Comparison of ENCODE assay signal across 1 cellular context in the genomic region with DNA sequence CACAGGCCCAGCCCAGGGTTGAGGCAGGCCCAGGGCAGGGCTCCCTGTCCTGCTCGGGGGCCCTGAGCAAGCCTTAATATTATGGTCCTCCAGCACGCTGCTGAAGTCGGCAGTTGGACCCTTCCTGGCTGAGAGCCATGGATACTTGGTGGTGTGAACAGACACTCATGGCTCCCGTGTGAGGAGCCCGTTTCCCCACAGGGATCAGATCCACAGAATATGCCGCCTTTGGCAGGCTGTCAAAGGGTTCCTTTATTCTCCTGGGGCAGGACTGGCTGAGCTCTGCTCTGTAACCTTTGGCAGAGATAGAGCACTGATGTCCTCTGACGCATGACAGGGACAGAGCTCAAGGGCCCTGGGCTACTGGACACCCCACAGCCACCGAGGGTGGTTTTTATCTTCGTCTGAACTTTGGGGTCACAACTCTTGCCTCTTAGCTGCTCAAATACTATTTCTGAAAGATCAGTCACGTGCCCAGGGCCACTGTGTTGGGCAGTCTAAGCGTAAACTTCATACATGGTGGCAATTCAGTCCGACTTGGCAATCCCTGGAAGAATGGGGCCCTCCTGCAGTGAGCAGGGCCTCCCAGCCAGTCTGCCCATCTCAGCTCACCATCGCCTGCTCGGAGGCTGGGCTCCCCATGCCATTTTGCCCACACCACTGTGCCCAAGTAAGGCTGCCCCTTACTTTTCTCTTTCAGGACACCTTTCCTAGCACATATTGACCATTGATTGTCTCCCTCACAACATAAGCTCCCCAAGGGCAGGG.
A peak's percentile ranks its signal among the peaks of the same experiment; 100 is the strongest.
TF ChIP-seq lines count a peak whose summit lies in the region.

No MANE protein-coding gene starts in this region.

TF ChIP-seq in HepG2, 621 proteins besides CTCF, POLR2A, EP300 and RAD21 (continued from another document and continues in another):
- TF ChIP-seq, protein P1, sequence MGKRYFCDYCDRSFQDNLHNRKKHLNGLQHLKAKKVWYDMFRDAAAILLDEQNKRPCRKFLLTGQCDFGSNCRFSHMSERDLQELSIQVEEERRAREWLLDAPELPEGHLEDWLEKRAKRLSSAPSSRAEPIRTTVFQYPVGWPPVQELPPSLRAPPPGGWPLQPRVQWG (CRISPR knock-in tag; IDR thresholded peaks at IDR 0.05; ENCODE audit: borderline replicate concordance, low read depth) = no peak
- peak; percentile 58; the same call in 1 of the 2 replicates for TF ChIP-seq ZSCAN25 (CRISPR knock-in tag; IDR thresholded peaks at IDR 0.05)
- TF ChIP-seq TOPORS (CRISPR knock-in tag; IDR thresholded peaks at IDR 0.05) = peak; percentile 92
- TF ChIP-seq HDAC2 (CRISPR knock-in tag; IDR thresholded peaks at IDR 0.05) = peak; percentile 74; the same call in 1 of the 2 replicates
- TF ChIP-seq MATR3 (CRISPR knock-in tag; IDR thresholded peaks at IDR 0.05) = no peak
- TF ChIP-seq, protein P2, sequence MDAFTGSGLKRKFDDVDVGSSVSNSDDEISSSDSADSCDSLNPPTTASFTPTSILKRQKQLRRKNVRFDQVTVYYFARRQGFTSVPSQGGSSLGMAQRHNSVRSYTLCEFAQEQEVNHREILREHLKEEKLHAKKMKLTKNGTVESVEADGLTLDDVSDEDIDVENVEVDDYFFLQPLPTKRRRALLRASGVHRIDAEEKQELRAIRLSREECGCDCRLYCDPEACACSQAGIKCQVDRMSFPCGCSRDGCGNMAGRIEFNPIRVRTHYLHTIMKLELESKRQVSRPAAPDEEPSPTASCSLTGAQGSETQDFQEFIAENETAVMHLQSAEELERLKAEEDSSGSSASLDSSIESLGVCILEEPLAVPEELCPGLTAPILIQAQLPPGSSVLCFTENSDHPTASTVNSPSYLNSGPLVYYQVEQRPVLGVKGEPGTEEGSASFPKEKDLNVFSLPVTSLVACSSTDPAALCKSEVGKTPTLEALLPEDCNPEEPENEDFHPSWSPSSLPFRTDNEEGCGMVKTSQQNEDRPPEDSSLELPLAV (CRISPR knock-in tag; conservative IDR thresholded peaks at IDR 0.05; ENCODE audit: low read depth) = no peak
- TF ChIP-seq ZNF792 (CRISPR knock-in tag; IDR thresholded peaks at IDR 0.05) = peak; percentile 72; the same call in 1 of the 2 replicates
- TF ChIP-seq MAF1 (CRISPR knock-in tag; IDR thresholded peaks at IDR 0.05; ENCODE audit: borderline replicate concordance) = no peak; the same call in 1 of the 2 replicates
- TF ChIP-seq FOXP1 (IDR thresholded peaks at IDR 0.05) = no peak
- TF ChIP-seq FOXP1 (CRISPR knock-in tag; IDR thresholded peaks at IDR 0.05) = peak; percentile 31; the same call in 1 of the 2 replicates
- TF ChIP-seq IRF1 (CRISPR knock-in tag; IDR thresholded peaks at IDR 0.05; ENCODE audit: low read depth) = no peak
- no peak for TF ChIP-seq PRMT3 (CRISPR knock-in tag; IDR thresholded peaks at IDR 0.05; ENCODE audit: borderline replicate concordance, low read depth)
- TF ChIP-seq YY1 (IDR thresholded peaks at IDR 0.05; ENCODE audit: insufficient read depth, insufficient replicate concordance, low read depth, low read length) = peak; percentile 54
- TF ChIP-seq MAFF (IDR thresholded peaks at IDR 0.05; ENCODE audit: low read depth, low read length) = no peak; the same call in 1 of the 2 replicates
- 0 out of 2 replicates have a peak, but pooled peaks have one; percentile 48 for TF ChIP-seq FOXK2 (IDR thresholded peaks at IDR 0.05)
- peak; percentile 84 for TF ChIP-seq ZMYM4 (CRISPR knock-in tag; IDR thresholded peaks at IDR 0.05)
- TF ChIP-seq PHB2 (IDR thresholded peaks at IDR 0.05; ENCODE audit: partially characterized antibody) = no peak
- TF ChIP-seq SCMH1 (CRISPR knock-in tag; IDR thresholded peaks at IDR 0.05; ENCODE audit: borderline replicate concordance) = no peak
- TF ChIP-seq ZNF121 (CRISPR knock-in tag; IDR thresholded peaks at IDR 0.05) = peak; percentile 36
- 0 out of 2 replicates have a peak, but pooled peaks have one; percentile 22 for TF ChIP-seq ZNF850 (CRISPR knock-in tag; conservative IDR thresholded peaks at IDR 0.05)
- TF ChIP-seq MED1 (CRISPR knock-in tag; IDR thresholded peaks at IDR 0.05) = peak; percentile 62; the same call in 1 of the 2 replicates
- TF ChIP-seq SNAPC2 (CRISPR knock-in tag; IDR thresholded peaks at IDR 0.05) = 0 out of 2 replicates have a peak, but pooled peaks have one; percentile 45
- no peak for TF ChIP-seq ZBTB40 (IDR thresholded peaks at IDR 0.05)
- TF ChIP-seq ZBTB40 (CRISPR knock-in tag; IDR thresholded peaks at IDR 0.05) = no peak
- 0 out of 2 replicates have a peak, but pooled peaks have one; percentile 17 for TF ChIP-seq ZFP41 (CRISPR knock-in tag; IDR thresholded peaks at IDR 0.05; ENCODE audit: borderline replicate concordance)
- TF ChIP-seq ZNF205 (CRISPR knock-in tag; IDR thresholded peaks at IDR 0.05) = peak; percentile 71
- 0 out of 2 replicates have a peak, but pooled peaks have one; percentile 14 for TF ChIP-seq MIXL1 (CRISPR knock-in tag; IDR thresholded peaks at IDR 0.05)
- TF ChIP-seq, protein P3, sequence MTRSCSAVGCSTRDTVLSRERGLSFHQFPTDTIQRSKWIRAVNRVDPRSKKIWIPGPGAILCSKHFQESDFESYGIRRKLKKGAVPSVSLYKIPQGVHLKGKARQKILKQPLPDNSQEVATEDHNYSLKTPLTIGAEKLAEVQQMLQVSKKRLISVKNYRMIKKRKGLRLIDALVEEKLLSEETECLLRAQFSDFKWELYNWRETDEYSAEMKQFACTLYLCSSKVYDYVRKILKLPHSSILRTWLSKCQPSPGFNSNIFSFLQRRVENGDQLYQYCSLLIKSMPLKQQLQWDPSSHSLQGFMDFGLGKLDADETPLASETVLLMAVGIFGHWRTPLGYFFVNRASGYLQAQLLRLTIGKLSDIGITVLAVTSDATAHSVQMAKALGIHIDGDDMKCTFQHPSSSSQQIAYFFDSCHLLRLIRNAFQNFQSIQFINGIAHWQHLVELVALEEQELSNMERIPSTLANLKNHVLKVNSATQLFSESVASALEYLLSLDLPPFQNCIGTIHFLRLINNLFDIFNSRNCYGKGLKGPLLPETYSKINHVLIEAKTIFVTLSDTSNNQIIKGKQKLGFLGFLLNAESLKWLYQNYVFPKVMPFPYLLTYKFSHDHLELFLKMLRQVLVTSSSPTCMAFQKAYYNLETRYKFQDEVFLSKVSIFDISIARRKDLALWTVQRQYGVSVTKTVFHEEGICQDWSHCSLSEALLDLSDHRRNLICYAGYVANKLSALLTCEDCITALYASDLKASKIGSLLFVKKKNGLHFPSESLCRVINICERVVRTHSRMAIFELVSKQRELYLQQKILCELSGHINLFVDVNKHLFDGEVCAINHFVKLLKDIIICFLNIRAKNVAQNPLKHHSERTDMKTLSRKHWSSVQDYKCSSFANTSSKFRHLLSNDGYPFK (CRISPR knock-in tag; IDR thresholded peaks at IDR 0.05; ENCODE audit: borderline replicate concordance) = peak; percentile 45; the same call in 1 of the 2 replicates
- TF ChIP-seq ZFY (CRISPR knock-in tag; IDR thresholded peaks at IDR 0.05) = peak; percentile 60; the same call in 1 of the 2 replicates
- no peak for TF ChIP-seq GMEB2 (CRISPR knock-in tag; IDR thresholded peaks at IDR 0.05; ENCODE audit: low read depth)
- peak; percentile 84 for TF ChIP-seq TARDBP (CRISPR knock-in tag; IDR thresholded peaks at IDR 0.05)
- peak; percentile 79; the same call in 1 of the 2 replicates for TF ChIP-seq ZIK1 (CRISPR knock-in tag; IDR thresholded peaks at IDR 0.05; ENCODE audit: borderline replicate concordance, low read depth)
- no peak for TF ChIP-seq POLR2AphosphoS5 (IDR thresholded peaks at IDR 0.05; ENCODE audit: low read depth, low read length)
- TF ChIP-seq CHD2 (IDR thresholded peaks at IDR 0.05; ENCODE audit: low read depth, low read length) = no peak
- no peak for TF ChIP-seq U2AF1 (optimal IDR thresholded peaks at IDR 0.05; ENCODE audit: low read depth, low read length)
- TF ChIP-seq, protein P4, sequence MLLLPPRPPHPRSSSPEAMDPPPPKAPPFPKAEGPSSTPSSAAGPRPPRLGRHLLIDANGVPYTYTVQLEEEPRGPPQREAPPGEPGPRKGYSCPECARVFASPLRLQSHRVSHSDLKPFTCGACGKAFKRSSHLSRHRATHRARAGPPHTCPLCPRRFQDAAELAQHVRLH (CRISPR knock-in tag; IDR thresholded peaks at IDR 0.05; ENCODE audit: borderline replicate concordance, low read depth) = peak; percentile 72; the same call in 1 of the 2 replicates
- TF ChIP-seq HBP1 (CRISPR knock-in tag; IDR thresholded peaks at IDR 0.05; ENCODE audit: low read depth) = no peak
